In the genomic region with DNA sequence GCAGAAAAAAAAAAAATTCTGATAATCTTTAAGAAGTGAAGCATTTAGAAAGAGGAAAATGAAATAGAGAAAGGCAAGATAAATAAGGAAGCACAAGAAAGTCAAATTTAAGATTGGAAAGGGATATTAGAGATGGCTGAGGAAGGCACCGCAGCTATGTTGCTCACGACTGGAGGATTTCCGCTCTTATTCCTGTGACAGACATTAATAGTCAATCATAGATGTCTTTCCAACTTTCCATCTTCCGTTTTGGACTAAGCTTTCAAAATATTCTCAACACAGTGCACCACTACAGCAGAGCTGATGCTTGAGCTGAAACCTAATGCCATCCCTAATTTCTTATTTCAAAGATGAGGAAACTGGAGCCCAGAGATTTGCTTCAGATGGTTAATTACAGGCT, we compare ENCODE assay signal across 20 cellular contexts.
"Had no signal": no experiment of that assay in that cellular context is flagged by ENCODE, and none has a peak within 500 bp of the region (broad histone marks: within the 10 kb centered on the region; RNA-seq: fewer than 3 reads in every experiment).

No MANE protein-coding gene starts in this region.

- H3K27ac ChIP-seq: RWPE1 had no signal

- H3K27ac Mint-ChIP-seq: T-helper 17 cell had no signal

- ATAC-seq: Panc1, PC-3, SK-N-SH treated with all-trans-retinoic acid at 6 μM for 48 hours, T-helper 17 cell had no signal

- H3K4me3 Mint-ChIP-seq: T-helper 17 cell had no signal

- DNase-seq: Karpas-422, KG1, MM.1S, NCI-H1092 treated with DMSO at 0.1 percent for 48 hours, NCI-H1436, NCI-H1694, NCI-H187 treated with DMSO at 0.1 percent for 48 hours, NCI-H2029 treated with DMSO at 0.1 percent for 48 hours, NCI-H2171, NCI-H345, NCI-H446 treated with DMSO at 0.1 percent for 48 hours, NCI-H510A treated with DMSO at 0.1 percent for 48 hours, NCI-H774, PC-3, SHP77, T-helper 1 cell, T-helper 17 cell had no signal

- H3K4me1 Mint-ChIP-seq: T-helper 17 cell had no signal
